ENCODE assay signal across 1 cellular context in the genomic region with DNA sequence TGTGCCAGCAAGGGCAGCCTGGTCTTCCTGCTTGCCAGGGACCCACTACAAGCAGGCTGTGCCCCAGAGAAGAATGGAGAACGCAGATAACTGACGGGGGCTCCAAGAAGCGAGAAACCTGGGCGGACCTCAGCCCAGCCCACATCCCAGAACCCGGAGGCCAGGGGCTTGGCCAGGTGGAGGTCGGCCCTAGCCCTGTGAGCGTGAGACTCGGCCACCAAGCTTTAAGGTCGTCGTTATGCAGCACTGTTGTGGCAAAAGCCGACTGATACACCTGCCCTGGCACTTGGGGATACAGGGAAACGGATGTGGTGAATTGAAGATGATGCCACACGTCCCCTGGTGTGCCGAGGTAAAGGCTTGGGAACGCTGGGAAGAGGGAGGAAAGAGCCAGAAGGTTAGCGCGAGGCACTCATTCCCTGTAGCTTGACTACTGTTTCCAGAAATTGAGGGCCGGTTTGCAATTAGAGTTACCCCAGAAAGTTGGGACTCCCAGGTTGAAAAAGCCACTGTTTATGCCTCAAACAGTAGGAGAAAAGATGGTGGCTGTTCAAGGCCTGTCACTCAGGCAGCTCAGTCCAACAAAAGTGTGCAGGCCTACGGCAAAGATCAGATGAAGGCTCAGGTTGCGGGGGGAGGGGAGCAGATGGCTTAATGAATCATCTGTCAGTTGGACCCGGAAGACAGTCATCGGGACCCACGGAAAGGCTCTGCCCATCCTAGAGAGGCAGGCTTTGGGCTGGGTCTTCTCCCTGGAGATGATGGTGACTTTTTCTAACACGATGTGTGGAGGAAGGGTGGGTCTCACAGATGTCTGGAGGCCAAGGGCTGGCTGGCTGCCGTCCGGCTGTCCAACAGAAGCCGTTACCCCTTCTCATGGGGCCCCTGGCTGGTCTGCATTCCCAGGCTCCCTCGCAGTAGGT.
TF ChIP-seq lines count a peak whose summit lies in the region.

No MANE protein-coding gene starts in this region.

TF ChIP-seq in HCT116, 20 proteins besides CTCF, POLR2A, EP300 and RAD21 (continued from another document):
- TF ChIP-seq, protein P1, sequence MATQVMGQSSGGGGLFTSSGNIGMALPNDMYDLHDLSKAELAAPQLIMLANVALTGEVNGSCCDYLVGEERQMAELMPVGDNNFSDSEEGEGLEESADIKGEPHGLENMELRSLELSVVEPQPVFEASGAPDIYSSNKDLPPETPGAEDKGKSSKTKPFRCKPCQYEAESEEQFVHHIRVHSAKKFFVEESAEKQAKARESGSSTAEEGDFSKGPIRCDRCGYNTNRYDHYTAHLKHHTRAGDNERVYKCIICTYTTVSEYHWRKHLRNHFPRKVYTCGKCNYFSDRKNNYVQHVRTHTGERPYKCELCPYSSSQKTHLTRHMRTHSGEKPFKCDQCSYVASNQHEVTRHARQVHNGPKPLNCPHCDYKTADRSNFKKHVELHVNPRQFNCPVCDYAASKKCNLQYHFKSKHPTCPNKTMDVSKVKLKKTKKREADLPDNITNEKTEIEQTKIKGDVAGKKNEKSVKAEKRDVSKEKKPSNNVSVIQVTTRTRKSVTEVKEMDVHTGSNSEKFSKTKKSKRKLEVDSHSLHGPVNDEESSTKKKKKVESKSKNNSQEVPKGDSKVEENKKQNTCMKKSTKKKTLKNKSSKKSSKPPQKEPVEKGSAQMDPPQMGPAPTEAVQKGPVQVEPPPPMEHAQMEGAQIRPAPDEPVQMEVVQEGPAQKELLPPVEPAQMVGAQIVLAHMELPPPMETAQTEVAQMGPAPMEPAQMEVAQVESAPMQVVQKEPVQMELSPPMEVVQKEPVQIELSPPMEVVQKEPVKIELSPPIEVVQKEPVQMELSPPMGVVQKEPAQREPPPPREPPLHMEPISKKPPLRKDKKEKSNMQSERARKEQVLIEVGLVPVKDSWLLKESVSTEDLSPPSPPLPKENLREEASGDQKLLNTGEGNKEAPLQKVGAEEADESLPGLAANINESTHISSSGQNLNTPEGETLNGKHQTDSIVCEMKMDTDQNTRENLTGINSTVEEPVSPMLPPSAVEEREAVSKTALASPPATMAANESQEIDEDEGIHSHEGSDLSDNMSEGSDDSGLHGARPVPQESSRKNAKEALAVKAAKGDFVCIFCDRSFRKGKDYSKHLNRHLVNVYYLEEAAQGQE (IDR thresholded peaks at IDR 0.05; ENCODE audit: low read depth): no peak
- TF ChIP-seq, protein P2, sequence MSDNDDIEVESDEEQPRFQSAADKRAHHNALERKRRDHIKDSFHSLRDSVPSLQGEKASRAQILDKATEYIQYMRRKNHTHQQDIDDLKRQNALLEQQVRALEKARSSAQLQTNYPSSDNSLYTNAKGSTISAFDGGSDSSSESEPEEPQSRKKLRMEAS (IDR thresholded peaks at IDR 0.05): peak; percentile 75
- no peak for TF ChIP-seq ZNF274 (IDR thresholded peaks at IDR 0.05; ENCODE audit: low read depth, low read length)
- TF ChIP-seq EGR1 (IDR thresholded peaks at IDR 0.05; ENCODE audit: low read depth): no peak
- TF ChIP-seq SIN3A (IDR thresholded peaks at IDR 0.05; ENCODE audit: low read depth): peak; percentile 73
- TF ChIP-seq, protein P3, sequence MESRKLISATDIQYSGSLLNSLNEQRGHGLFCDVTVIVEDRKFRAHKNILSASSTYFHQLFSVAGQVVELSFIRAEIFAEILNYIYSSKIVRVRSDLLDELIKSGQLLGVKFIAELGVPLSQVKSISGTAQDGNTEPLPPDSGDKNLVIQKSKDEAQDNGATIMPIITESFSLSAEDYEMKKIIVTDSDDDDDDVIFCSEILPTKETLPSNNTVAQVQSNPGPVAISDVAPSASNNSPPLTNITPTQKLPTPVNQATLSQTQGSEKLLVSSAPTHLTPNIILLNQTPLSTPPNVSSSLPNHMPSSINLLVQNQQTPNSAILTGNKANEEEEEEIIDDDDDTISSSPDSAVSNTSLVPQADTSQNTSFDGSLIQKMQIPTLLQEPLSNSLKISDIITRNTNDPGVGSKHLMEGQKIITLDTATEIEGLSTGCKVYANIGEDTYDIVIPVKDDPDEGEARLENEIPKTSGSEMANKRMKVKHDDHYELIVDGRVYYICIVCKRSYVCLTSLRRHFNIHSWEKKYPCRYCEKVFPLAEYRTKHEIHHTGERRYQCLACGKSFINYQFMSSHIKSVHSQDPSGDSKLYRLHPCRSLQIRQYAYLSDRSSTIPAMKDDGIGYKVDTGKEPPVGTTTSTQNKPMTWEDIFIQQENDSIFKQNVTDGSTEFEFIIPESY (IDR thresholded peaks at IDR 0.05; ENCODE audit: extremely low read depth, insufficient replicate concordance, low read length): peak; percentile 37
- no peak; the same call in 1 of the 2 replicates for TF ChIP-seq SP1 (IDR thresholded peaks at IDR 0.05; ENCODE audit: low read depth)
- peak; percentile 32; the same call in 1 of the 2 replicates for TF ChIP-seq ZFX (IDR thresholded peaks at IDR 0.05)
- TF ChIP-seq EZH2phosphoT487 (IDR thresholded peaks at IDR 0.05; ENCODE audit: borderline replicate concordance): no peak
